ENCODE assay signal across 9 cellular contexts in the genomic region with DNA sequence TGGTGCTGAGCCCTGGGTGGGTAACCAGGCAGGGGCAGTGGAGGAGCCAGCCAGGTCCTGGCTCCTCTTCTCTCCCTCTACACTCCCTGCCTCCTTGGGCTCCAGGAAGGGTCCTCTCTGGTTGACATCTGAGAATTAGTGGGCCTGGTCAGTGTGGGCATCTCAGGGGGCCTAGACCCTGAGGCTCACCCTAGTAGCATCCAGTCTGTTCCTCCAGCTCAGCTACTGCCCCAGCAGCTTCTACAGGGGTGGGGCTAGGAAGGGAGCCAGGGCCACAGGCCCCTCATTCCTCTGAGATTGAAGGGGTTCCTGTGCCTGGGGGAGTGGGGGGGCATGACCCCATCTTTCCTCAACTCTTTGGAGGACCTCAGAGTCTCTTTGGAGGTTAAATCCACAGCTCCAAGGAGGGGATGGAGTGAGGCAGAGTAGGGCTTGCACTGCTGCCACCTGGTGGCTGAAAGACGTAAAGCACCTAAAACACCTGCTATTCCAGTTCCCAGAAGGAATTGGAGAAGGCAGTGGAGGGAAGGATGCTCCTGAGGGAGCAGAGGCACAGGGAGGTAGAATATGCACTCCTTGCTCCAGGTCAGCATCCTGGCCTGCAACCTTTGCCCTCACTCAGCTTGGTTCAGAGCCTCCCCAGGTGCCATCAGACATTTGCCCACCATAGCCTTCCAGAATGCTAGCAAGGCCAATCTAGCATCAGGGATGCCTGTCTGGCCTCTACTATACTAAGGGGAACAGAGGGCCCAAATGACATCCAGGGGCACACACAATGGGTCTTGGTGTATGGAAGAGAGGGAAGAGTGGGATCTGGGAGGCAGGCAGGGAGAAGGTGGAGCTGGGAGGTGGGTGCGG. TPM values are rescaled to one million over a fixed set of nuclear protein-coding genes. Genes with fewer than 3 reads are reported as not detected.
DNase-seq lines count a peak whose midpoint lies in the region; ATAC-seq and TF ChIP-seq lines count a peak whose summit lies in the region.
"Had no signal": no experiment of that assay in that cellular context is flagged by ENCODE, and none has a peak within 500 bp of the region (broad histone marks: within the 10 kb centered on the region; RNA-seq: fewer than 3 reads in every experiment).

No MANE protein-coding gene starts in this region.

- no peaks in the 10 kb centered on the region for H4K20me1 ChIP-seq in H9 (ENCODE audit: control insufficient read depth, insufficient read depth, insufficient read length)
- no peaks in the 10 kb centered on the region for H4K20me1 ChIP-seq in OCI-LY1 (ENCODE audit: insufficient read depth, low read length)

- H3F3A ChIP-seq in OCI-LY1 (ENCODE audit: insufficient read depth, low read length), result no peaks in the 10 kb centered on the region

- H3K27ac ChIP-seq in H9 (ENCODE audit: insufficient read length, low read depth, low read length) (no peak overlapping the region), OCI-LY1 (ENCODE audit: low read depth, low read length, poor library complexity, severe bottlenecking) (no peak overlapping the region), esophagus squamous epithelium (no peak overlapping the region)

- H3K23me2 ChIP-seq in H9 (ENCODE audit: insufficient read length, low read depth, low read length, poor library complexity, severe bottlenecking), result no peaks in the 10 kb centered on the region

- no peak overlapping the region for H4K5ac ChIP-seq in H9 (ENCODE audit: insufficient read length, low read depth, low read length)

- H3K9ac ChIP-seq in H9 (ENCODE audit: extremely low read depth, insufficient read length, low read length) (no peak overlapping the region), OCI-LY1 (ENCODE audit: low read length) (no peak overlapping the region)

- no peak overlapping the region for H2BK12ac ChIP-seq in H9 (ENCODE audit: insufficient read length, low read depth, low read length)

- intact Hi-C loops in esophagus squamous epithelium (cut with DNase I), result loop anchor here (5.0 kb wide), 1 partner anchor 105 kb away; no protein-coding TSS in a partner anchor

- no peak overlapping the region for H4K8ac ChIP-seq in H9 (replicated peaks; ENCODE audit: insufficient read length, low read depth, low read length)

- H3K9me3 Mint-ChIP-seq in H9, result no peaks in the 10 kb centered on the region; a peak in 1 of 5 replicates
- H3K9me3 Mint-ChIP-seq in naive thymus-derived CD8-positive, alpha-beta T cell, result no peaks in the 10 kb centered on the region
- H3K9me3 Mint-ChIP-seq: stimulated activated naive CD8-positive, alpha-beta T cell treated with anti-CD3 and anti-CD28 coated beads, Interleukin-15, Interleukin-2, amounts not matched to agents 100 ng/mL and 50 ng/mL, for 24 hours had no signal

- H3K79me1 ChIP-seq in H9 (ENCODE audit: insufficient read depth, low read depth, low read length, poor library complexity, severe bottlenecking), result no peaks in the 10 kb centered on the region

- no peaks in the 10 kb centered on the region; the same call in 1 of the 2 replicates for H3K27me3 Mint-ChIP-seq in H9 (ENCODE audit: low read depth)
- peaks cover 1 to 11% (median 5%) of the 10 kb centered on the region in 5 donors for H3K27me3 Mint-ChIP-seq in naive thymus-derived CD8-positive, alpha-beta T cell
- H3K27me3 Mint-ChIP-seq: stimulated activated naive CD8-positive, alpha-beta T cell treated with anti-CD3 and anti-CD28 coated beads, Interleukin-15, Interleukin-2, amounts not matched to agents 100 ng/mL and 50 ng/mL, for 24 hours had no signal

- no peak overlapping the region for H2BK5ac ChIP-seq in H9 (ENCODE audit: insufficient read length, low read length)

- no peak overlapping the region for H3K56ac ChIP-seq in H9 (ENCODE audit: insufficient read length, low read depth, low read length)

- no peak overlapping the region for H3K23ac ChIP-seq in H9 (ENCODE audit: insufficient read length, low read depth, low read length)

- H2AK5ac ChIP-seq in H9 (ENCODE audit: insufficient read length, low read length), result no peak overlapping the region

- no peak overlapping the region for H2AFZ ChIP-seq in H9 (ENCODE audit: low read length)
- H2AFZ ChIP-seq in OCI-LY1 (ENCODE audit: low read length), result no peak overlapping the region

- no peak overlapping the region for H2BK120ac ChIP-seq in H9 (ENCODE audit: low read depth, low read length, poor library complexity, severe bottlenecking)

- H3K4me3 ChIP-seq in OCI-LY1 (ENCODE audit: low read depth, low read length, poor library complexity, severe bottlenecking) (no peak overlapping the region), esophagus squamous epithelium (no peak overlapping the region)

- DNase-seq in AML-193 (lab: John Stamatoyannopoulos, UW) (peak; percentile 30 to 37), H9 (peak; percentile 78), activated T-cell treated with anti-CD3 and anti-CD28 coated beads for 4 hours (peak; percentile 41), esophagus squamous epithelium (lab: John Stamatoyannopoulos, UW) (no peak), stromal cell of bone marrow (ENCODE audit: low read depth) (peak; percentile 23)
- DNase-seq in naive thymus-derived CD8-positive, alpha-beta T cell, result peak; percentile 20 to 79 (median 60)

- ATAC-seq in naive thymus-derived CD8-positive, alpha-beta T cell, result peak; percentile 62 to 70
- no peak for ATAC-seq in GM18909 (IDR thresholded peaks at IDR 0.05; ENCODE audit: poor library complexity, unreplicated experiment)

- no peak overlapping the region for H3K4ac ChIP-seq in H9 (ENCODE audit: low read depth, low read length)

- H3K4me2 ChIP-seq in H9 (ENCODE audit: insufficient read depth, insufficient read length, low read length) (no peak overlapping the region), OCI-LY1 (ENCODE audit: low read length) (no peak overlapping the region)

- no peaks in the 10 kb centered on the region for H3K9me2 ChIP-seq in OCI-LY1 (ENCODE audit: low read depth, low read length)

- H3K79me2 ChIP-seq in H9 (ENCODE audit: insufficient read depth, low read length) (no peaks in the 10 kb centered on the region), OCI-LY1 (ENCODE audit: insufficient read depth, low read length) (no peaks in the 10 kb centered on the region)

- H3K36me3 ChIP-seq in OCI-LY1 (ENCODE audit: insufficient read depth, low read length) (no peaks in the 10 kb centered on the region), esophagus squamous epithelium (no peaks in the 10 kb centered on the region)

- no peaks in the 10 kb centered on the region; a peak in 1 of 7 replicates for H3K36me3 Mint-ChIP-seq in H9 (ENCODE audit: insufficient read depth in 1 of 3, low read depth in 3 of 3)
- no peaks in the 10 kb centered on the region for H3K36me3 Mint-ChIP-seq in naive thymus-derived CD8-positive, alpha-beta T cell

- H3K4me3 Mint-ChIP-seq in H9, result no peak overlapping the region
- no peak overlapping the region for H3K4me3 Mint-ChIP-seq in naive thymus-derived CD8-positive, alpha-beta T cell
- H3K4me3 Mint-ChIP-seq: stimulated activated naive CD8-positive, alpha-beta T cell treated with anti-CD3 and anti-CD28 coated beads, Interleukin-15, Interleukin-2, amounts not matched to agents 100 ng/mL and 50 ng/mL, for 24 hours had no signal

- H3K4me1 Mint-ChIP-seq in H9, result peaks cover 42 to 56% of the 10 kb centered on the region in 2 experiments
- H3K4me1 Mint-ChIP-seq in naive thymus-derived CD8-positive, alpha-beta T cell, result peaks cover 0 to 2% (median 0%) of the 10 kb centered on the region in 4 donors

- H2BK15ac ChIP-seq in H9 (ENCODE audit: low read depth, low read length), result no peak overlapping the region

- TF ChIP-seq POLR2A in esophagus squamous epithelium (IDR thresholded peaks at IDR 0.05), result no peak

- no peak overlapping the region for H3K14ac ChIP-seq in H9 (ENCODE audit: insufficient read depth, low read length)

- H3K4me1 ChIP-seq in H9 (ENCODE audit: insufficient read depth, low read length) (no peaks in the 10 kb centered on the region), OCI-LY1 (ENCODE audit: insufficient read depth, low read length, severe bottlenecking) (no peaks in the 10 kb centered on the region), esophagus squamous epithelium (peaks cover 0 to 9% (median 0%) of the 10 kb centered on the region in 3 donors)

- no peak overlapping the region for H4K91ac ChIP-seq in H9 (ENCODE audit: insufficient read length, low read depth, low read length)

- H3T11ph ChIP-seq in H9 (ENCODE audit: low read length), result no peak overlapping the region

- no peak overlapping the region for H2BK20ac ChIP-seq in H9 (ENCODE audit: low read depth, low read length, poor library complexity, severe bottlenecking)

- TF ChIP-seq CTCF in H9 (conservative IDR thresholded peaks at IDR 0.05) (peak; percentile 91), OCI-LY1 (IDR thresholded peaks at IDR 0.05; ENCODE audit: low read length) (peak; percentile 94), esophagus squamous epithelium (IDR thresholded peaks at IDR 0.05) (peak; percentile 81 to 89 (median 84))

- H3K27me3 ChIP-seq in H9 (ENCODE audit: insufficient read depth, low read length), result no peaks in the 10 kb centered on the region
- no peaks in the 10 kb centered on the region; the same call in 1 of the 2 replicates for H3K27me3 ChIP-seq in OCI-LY1 (ENCODE audit: insufficient read depth, low read length)
- peaks cover 0 to 19% (median 0%) of the 10 kb centered on the region in 4 donors for H3K27me3 ChIP-seq in esophagus squamous epithelium

- H3K9me3 ChIP-seq in H9 (ENCODE audit: control insufficient read depth, low read depth, low read length) (no peaks in the 10 kb centered on the region), OCI-LY1 (ENCODE audit: low read length) (no peaks in the 10 kb centered on the region), esophagus squamous epithelium (no peaks in the 10 kb centered on the region)

- H3K18ac ChIP-seq in H9 (ENCODE audit: insufficient read length, low read depth, low read length), result no peak overlapping the region

- no peak overlapping the region for H3K27ac Mint-ChIP-seq in H9
- no peak overlapping the region for H3K27ac Mint-ChIP-seq in naive thymus-derived CD8-positive, alpha-beta T cell
- H3K27ac Mint-ChIP-seq: stimulated activated naive CD8-positive, alpha-beta T cell treated with anti-CD3 and anti-CD28 coated beads, Interleukin-15, Interleukin-2, amounts not matched to agents 100 ng/mL and 50 ng/mL, for 24 hours had no signal

- POLR2A ChIA-PET in naive thymus-derived CD8-positive, alpha-beta T cell (lab: Charles Lee), result interaction anchor here (0.8 to 1.2 kb wide), 2 partner anchors 26 to 105 kb away, joined by 3 read pairs; no protein-coding TSS in a partner anchor

- WGBS in H9 (ENCODE audit: extremely low coverage, insufficient read length, low lambda C conversion rate), result no CpG with 5 or more reads among the region's 2 CpGs
- WGBS in esophagus squamous epithelium, 2 donors, result 42 to 50% methylated on average over 2 of the region's 2 CpGs

RNA-seq across cellular contexts. Expression of a gene that starts 25.1 kb away (rescaled TPM):
- total RNA-seq in H9 (2021), result 5.5 and 7.1 TPM in 2 replicates
- total RNA-seq in esophagus squamous epithelium, result 1 to 10 TPM in 2 of 4 donors, under 1 TPM in 2; 0.15 to 3.2 (median 1.2) TPM
- total RNA-seq in naive thymus-derived CD8-positive, alpha-beta T cell, result 10 to 100 TPM; 17.7 to 18.4 TPM
- polyA plus RNA-seq in naive thymus-derived CD8-positive, alpha-beta T cell, result 10 to 100 TPM; 14.1 to 17.3 (median 14.2) TPM

RNA-seq across cellular contexts. Expression of a gene that starts 26.9 kb away (rescaled TPM):
- total RNA-seq in H9 (2021) (11.6 and 12.5 TPM in 2 replicates), esophagus squamous epithelium (10 to 100 TPM in 1 of 4 donors, 1 to 10 TPM in 3; 4.4 to 11.8 (median 4.9) TPM)
- 10 to 100 TPM; 65.1 to 67.1 TPM for total RNA-seq in naive thymus-derived CD8-positive, alpha-beta T cell
- 10 to 100 TPM; 20.2 to 43.1 (median 30.3) TPM for polyA plus RNA-seq in naive thymus-derived CD8-positive, alpha-beta T cell

RNA-seq across cellular contexts. Expression of a gene that starts 39.0 kb away (rescaled TPM):
- total RNA-seq in H9 (2021) (27.7 and 28.1 TPM in 2 replicates), esophagus squamous epithelium (under 1 TPM in 3 of 4 donors, not detected in 1; 0.18 to 0.57 (median 0.35) TPM)
- 1 to 10 TPM; 4.0 to 4.9 TPM for total RNA-seq in naive thymus-derived CD8-positive, alpha-beta T cell
- 1 to 10 TPM in 1 of 3 donors, under 1 TPM in 2; 0.40 to 1.5 (median 0.40) TPM for polyA plus RNA-seq in naive thymus-derived CD8-positive, alpha-beta T cell
